Comparison of ENCODE assay signal across 12 cellular contexts in the genomic region with DNA sequence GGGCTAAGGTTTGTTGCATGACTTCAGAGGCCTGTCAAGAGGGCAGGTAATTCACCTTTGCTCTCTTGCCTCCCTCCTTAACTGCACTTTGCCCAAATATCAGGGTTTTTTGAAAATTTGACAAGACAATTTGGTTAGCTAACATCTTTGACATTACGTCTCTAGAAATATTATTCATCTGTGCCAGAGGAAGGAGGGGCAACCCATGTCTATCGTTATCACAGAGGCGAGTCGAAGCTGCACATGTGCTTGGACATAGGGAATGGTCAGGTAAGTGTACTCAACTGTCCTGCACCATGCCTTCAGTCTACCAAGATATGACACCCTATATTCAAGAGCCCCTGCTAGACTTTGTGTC. TPM values are rescaled to one million over a fixed set of nuclear protein-coding genes. Genes with fewer than 3 reads are reported as not detected.
DNase-seq lines count a peak whose midpoint lies in the region; ATAC-seq and TF ChIP-seq lines count a peak whose summit lies in the region.
"Had no signal": no experiment of that assay in that cellular context is flagged by ENCODE, and none has a peak within 500 bp of the region (broad histone marks: within the 10 kb centered on the region; RNA-seq: fewer than 3 reads in every experiment).

No MANE protein-coding gene starts in this region.

- H3K4me3 Mint-ChIP-seq in CD4-positive, alpha-beta T cell: peak overlapping the region; percentile 85
- peak overlapping the region; percentile 50 for H3K4me3 Mint-ChIP-seq in osteocyte (ENCODE audit: unreplicated experiment)

- H3K36me3 Mint-ChIP-seq in CD4-positive, alpha-beta T cell (ENCODE audit: low read depth): peaks cover 23% of the 10 kb centered on the region
- H3K36me3 Mint-ChIP-seq in osteocyte (ENCODE audit: unreplicated experiment): peaks cover 6% of the 10 kb centered on the region

- H3K4me3 ChIP-seq in OCI-LY7 (ENCODE audit: low read depth, low read length, poor library complexity, severe bottlenecking) (peak overlapping the region; percentile 57), dorsolateral prefrontal cortex (peak overlapping the region in 42 of 59 donors; percentile 3 to 50 (median 30)), HAP-1 (no peak overlapping the region)
- H3K4me3 ChIP-seq: thyroid gland had no signal

- H3K27ac Mint-ChIP-seq in CD4-positive, alpha-beta T cell: peak overlapping the region; percentile 92
- peak overlapping the region; percentile 84 for H3K27ac Mint-ChIP-seq in osteocyte (ENCODE audit: unreplicated experiment)
- H3K27ac Mint-ChIP-seq: nephron progenitor cell had no signal

- no TSS peak for BruUV-seq in OCI-LY7 (replicated peaks; lab: Mats Ljungman, UMichigan)

- H3K9me3 ChIP-seq in CD4-positive, alpha-beta T cell (ENCODE audit: control insufficient read depth, low read length): no peaks in the 10 kb centered on the region
- H3K9me3 ChIP-seq in OCI-LY7 (ENCODE audit: low read length): no peaks in the 10 kb centered on the region
- H3K9me3 ChIP-seq in HAP-1: no peaks in the 10 kb centered on the region
- H3K9me3 ChIP-seq: thyroid gland had no signal

- intact Hi-C loops in CD4-positive, alpha-beta T cell (cut with DNase I, micrococcal nuclease): loop anchor here (1.0 to 10.0 kb wide), 6 partner anchors 45 to 1380 kb away; a partner anchor contains a TSS
- intact Hi-C loops in OCI-LY7 (cut with micrococcal nuclease; ENCODE audit: unreplicated experiment): loop anchor here (1.0 to 10.0 kb wide), 6 partner anchors 45 to 840 kb away; a partner anchor contains a TSS
- intact Hi-C loops in dorsolateral prefrontal cortex (cut with DNase I): loop anchor here in 1 of 2 donors (5.0 to 10.0 kb wide), 4 partner anchors 100 to 590 kb away; a partner anchor contains a TSS

- TF ChIP-seq CTCF in CD4-positive, alpha-beta T cell (IDR thresholded peaks at IDR 0.05): peak; percentile 49
- TF ChIP-seq CTCF in OCI-LY7 (conservative IDR thresholded peaks at IDR 0.05; ENCODE audit: low read length) (peak; percentile 63; the same call in 1 of the 2 replicates), dorsolateral prefrontal cortex (IDR thresholded peaks at IDR 0.05 in 54 of 56, conservative IDR thresholded peaks at IDR 0.05 in 2 of 56; ENCODE audit: low read depth in 1 of 56, partially characterized antibody in 56 of 56) (peak in 6 of 56 donors; percentile 2 to 25 (median 6)), osteocyte (IDR thresholded peaks at IDR 0.05) (peak; percentile 1), GM10248 (IDR thresholded peaks at IDR 0.05; ENCODE audit: control extremely low read depth, extremely low read depth, low read depth, missing control alignments) (no peak)

- peak overlapping the region; percentile 76 for H3K4me2 ChIP-seq in OCI-LY7 (ENCODE audit: low read length)

- in situ Hi-C loops in HAP-1 (cut with MboI; ENCODE audit: low sequenced_read_pairs): no loop called here

- no peaks in the 10 kb centered on the region for H3K27me3 Mint-ChIP-seq in CD4-positive, alpha-beta T cell
- no peaks in the 10 kb centered on the region for H3K27me3 Mint-ChIP-seq in osteocyte (ENCODE audit: unreplicated experiment)

- DNase-seq in CD4-positive, alpha-beta T cell: no peak
- DNase-seq in OCI-LY7 (ENCODE audit: low spot score): no peak
- no peak for DNase-seq in dorsolateral prefrontal cortex
- no peak for DNase-seq in osteocyte (ENCODE audit: extremely low spot score, unreplicated experiment)
- no peak for DNase-seq in GM10248 (ENCODE audit: extremely low spot score)
- no peak for DNase-seq in globus pallidus (ENCODE audit: low spot score)
- DNase-seq in GF-D8 (lab: John Stamatoyannopoulos, UW): no peak
- DNase-seq in HAP-1 (ENCODE audit: low spot score in 2 of 2): no peak

- no peak for ATAC-seq in CD4-positive, alpha-beta T cell (ENCODE audit: poor library complexity)

- CTCF ChIA-PET in CD4-positive, alpha-beta T cell (lab: Charles Lee): interaction anchor here (0.7 to 2.9 kb wide), 3 partner anchors 45 to 659 kb away, joined by 3 to 14 read pairs (median 7); a partner anchor contains a TSS
- CTCF ChIA-PET in OCI-LY7 (lab: Charles Lee; ENCODE audit: unreplicated experiment): interaction anchor here (2.1 kb wide), 1 partner anchor 45 kb away, joined by 8 read pairs; no protein-coding TSS in a partner anchor
- CTCF ChIA-PET in GM10248 (lab: Yijun Ruan, JAX): interaction anchor here (1.0 to 2.2 kb wide), 16 partner anchors 11 to 304 kb away, joined by 3 to 18 read pairs (median 4); a partner anchor contains a TSS

- H3K4me1 ChIP-seq in OCI-LY7 (ENCODE audit: insufficient read depth, low read length, poor library complexity, severe bottlenecking) (peaks cover 23% of the 10 kb centered on the region), HAP-1 (peaks cover 17% of the 10 kb centered on the region)

- peak overlapping the region; percentile 90; the same call in 1 of the 2 replicates for H2AFZ ChIP-seq in OCI-LY7 (ENCODE audit: low read length)

- H3K27ac ChIP-seq in CD4-positive, alpha-beta T cell (ENCODE audit: low read depth, low read length): no peak overlapping the region
- H3K27ac ChIP-seq in OCI-LY7 (ENCODE audit: low read depth, low read length, poor library complexity, severe bottlenecking) (no peak overlapping the region), dorsolateral prefrontal cortex (peak overlapping the region in 48 of 59 donors; percentile 9 to 83 (median 62))

- H3K79me2 ChIP-seq in OCI-LY7 (ENCODE audit: insufficient read depth, low read depth, low read length): peaks cover 5% of the 10 kb centered on the region; the same call in 1 of the 2 replicates

- peaks cover 40% of the 10 kb centered on the region for H3K36me3 ChIP-seq in OCI-LY7 (ENCODE audit: insufficient read depth, low read length)
- H3K36me3 ChIP-seq in HAP-1 (replicated peaks): peaks cover 47% of the 10 kb centered on the region

- POLR2A ChIA-PET in CD4-positive, alpha-beta T cell (lab: Charles Lee): interaction anchor here (0.9 to 2.2 kb wide), 5 partner anchors 8 to 232 kb away, joined by 3 to 9 read pairs (median 4); a partner anchor contains a TSS
- POLR2A ChIA-PET in OCI-LY7 (lab: Charles Lee) (interaction anchor here (0.6 to 1.0 kb wide), 3 partner anchors 45 to 310 kb away, joined by 3 to 4 read pairs (median 4); no protein-coding TSS in a partner anchor), GM10248 (lab: Yijun Ruan, JAX) (no interaction called here)

- H3K27me3 ChIP-seq in CD4-positive, alpha-beta T cell (ENCODE audit: control insufficient read depth, insufficient read depth, low read length): no peaks in the 10 kb centered on the region
- no peaks in the 10 kb centered on the region for H3K27me3 ChIP-seq in dorsolateral prefrontal cortex
- no peaks in the 10 kb centered on the region for H3K27me3 ChIP-seq in HAP-1 (ENCODE audit: low read depth)
- H3K27me3 ChIP-seq: thyroid gland had no signal

- H3K9me3 Mint-ChIP-seq in CD4-positive, alpha-beta T cell: no peaks in the 10 kb centered on the region
- no peaks in the 10 kb centered on the region for H3K9me3 Mint-ChIP-seq in osteocyte (ENCODE audit: unreplicated experiment)
- H3K9me3 Mint-ChIP-seq: nephron progenitor cell had no signal

- H4K20me1 ChIP-seq in OCI-LY7 (ENCODE audit: insufficient read depth, low read length): no peaks in the 10 kb centered on the region

- H3K9me2 ChIP-seq in OCI-LY7 (ENCODE audit: insufficient read depth, low read length): no peaks in the 10 kb centered on the region

- peaks cover 31% of the 10 kb centered on the region for H3K4me1 Mint-ChIP-seq in CD4-positive, alpha-beta T cell (ENCODE audit: low read depth)
- H3K4me1 Mint-ChIP-seq in osteocyte (ENCODE audit: unreplicated experiment): peaks cover 78% of the 10 kb centered on the region

RNA-seq across cellular contexts. Expression of a gene that starts 3.7 kb away (rescaled TPM):
- 1 to 10 TPM; 3.2 to 4.1 TPM for total RNA-seq in CD4-positive, alpha-beta T cell
- 16.9 and 25.2 TPM in 2 replicates for total RNA-seq in OCI-LY7 (2014; rRNA removed; shearing (Covaris generic))
- total RNA-seq in OCI-LY7 (2022) (28.2 and 28.3 TPM in 2 replicates), dorsolateral prefrontal cortex (10 to 100 TPM; 15.2 to 35.0 (median 22.7) TPM), osteocyte (28.8 and 32.6 TPM in 2 replicates)

RNA-seq across cellular contexts. Expression of a gene that starts 18.1 kb away (rescaled TPM):
- not detected for total RNA-seq in CD4-positive, alpha-beta T cell
- total RNA-seq in OCI-LY7 (2014; rRNA removed; shearing (Covaris generic)): not detected in 2 replicates
- total RNA-seq in OCI-LY7 (2022) (not detected in 2 replicates), dorsolateral prefrontal cortex (not detected), osteocyte (not detected in 2 replicates)
- total RNA-seq: dermis microvascular lymphatic vessel endothelial cell; T-helper 2 cell treated with Interferon-gamma antibody and Interleukin-4, amounts not matched to agents 100 ng/mL and 5 ng/mL, for 36 hours; thyroid gland had no signal

RNA-seq across cellular contexts. Expression of a gene that starts 28.2 kb away (rescaled TPM):
- total RNA-seq in CD4-positive, alpha-beta T cell: not detected
- not detected in 2 replicates for total RNA-seq in OCI-LY7 (2014; rRNA removed; shearing (Covaris generic))
- not detected in 2 replicates for total RNA-seq in OCI-LY7 (2022)
- not detected for total RNA-seq in dorsolateral prefrontal cortex
- total RNA-seq in osteocyte: not detected in 2 replicates
- total RNA-seq: dermis microvascular lymphatic vessel endothelial cell; T-helper 2 cell treated with Interferon-gamma antibody and Interleukin-4, amounts not matched to agents 100 ng/mL and 5 ng/mL, for 36 hours; thyroid gland had no signal

RNA-seq across cellular contexts. Expression of a gene that starts 49.6 kb away (rescaled TPM):
- total RNA-seq in CD4-positive, alpha-beta T cell: 10 to 100 TPM; 20.5 to 22.1 TPM
- total RNA-seq in OCI-LY7 (2014; rRNA removed; shearing (Covaris generic)): 8.5 and 13.4 TPM in 2 replicates
- total RNA-seq in OCI-LY7 (2022) (13.0 and 14.8 TPM in 2 replicates), dorsolateral prefrontal cortex (10 to 100 TPM; 33.7 to 59.4 (median 47.3) TPM), osteocyte (33.4 and 35.9 TPM in 2 replicates)

Comparison
In these comparisons a context has a peak if more than half of its experiments do, and no peak if none do; other contexts are left out.
1. H3K27ac ChIP-seq: peak in dorsolateral prefrontal cortex (48 of 59); none in CD4-positive, alpha-beta T cell (single experiment) and OCI-LY7 (single experiment).